In genomic region chr9:85425153-85425611, GRCh38 we compare ENCODE assay signal across 8 cellular contexts.
DNase-seq lines count a peak whose midpoint lies in the region; ATAC-seq, FAIRE-seq and TF ChIP-seq lines count a peak whose summit lies in the region.

No MANE protein-coding gene starts in this region.

- H3K9me3 ChIP-seq in endothelial cell of umbilical vein (replicated peaks; ENCODE audit: control insufficient read depth, insufficient read depth, low read length): no peaks in the 10 kb centered on the region
- no peaks in the 10 kb centered on the region for H3K9me3 ChIP-seq in mucosa of descending colon

- H3K4me3 ChIP-seq in endothelial cell of umbilical vein (replicated peaks in 1 of 3; ENCODE audit: insufficient read depth in 1 of 3, low read depth in 1 of 3, low read length in 3 of 3) (no peak overlapping the region), mucosa of descending colon (no peak overlapping the region)

- DNase-seq in D341Med (ENCODE audit: low spot score): peak; percentile 83
- DNase-seq in LoVo (ENCODE audit: low spot score): peak; percentile 45
- peak; percentile 18 for DNase-seq in SKM-1 treated with dmso at 0.1 percent for 144 hours (lab: John Stamatoyannopoulos, UW; ENCODE audit: unreplicated experiment)
- DNase-seq in endothelial cell of umbilical vein (ENCODE audit: low read depth, low spot score): peak; percentile 84
- peak in 2 of 3 donors; percentile 55 to 78 for DNase-seq in mucosa of descending colon
- peak in 36 of 49 donors; percentile 3 to 61 (median 27) for DNase-seq in substantia nigra (lab: John Stamatoyannopoulos, UW)
- DNase-seq in middle frontal gyrus (ENCODE audit: extremely low spot score, low spot score): no peak

- intact Hi-C loops in endothelial cell of umbilical vein (cut with micrococcal nuclease): loop anchor here (1.0 to 10.0 kb wide), 8 partner anchors 102 to 1027 kb away; no protein-coding TSS in a partner anchor
- intact Hi-C loops in mucosa of descending colon (cut with DNase I, micrococcal nuclease): loop anchor here in 1 of 2 donors (5.0 kb wide), 1 partner anchor 1028 kb away; no protein-coding TSS in a partner anchor

- no peak for TF ChIP-seq POLR2A in endothelial cell of umbilical vein (IDR thresholded peaks at IDR 0.05; ENCODE audit: low read depth, low read length)

- ATAC-seq in GM19463 (IDR thresholded peaks at IDR 0.05; ENCODE audit: unreplicated experiment) (peak; percentile 56), mucosa of descending colon (peak; percentile 76)

- H3K27me3 ChIP-seq in endothelial cell of umbilical vein (ENCODE audit: control insufficient read depth in 2 of 2, insufficient read depth in 2 of 2, low read length in 2 of 2): no peaks in the 10 kb centered on the region

- peaks cover 26% of the 10 kb centered on the region for H3K4me1 ChIP-seq in endothelial cell of umbilical vein (ENCODE audit: control insufficient read depth, extremely low read depth, insufficient read depth, low read length)
- no peaks in the 10 kb centered on the region for H3K4me1 ChIP-seq in mucosa of descending colon (ENCODE audit: low read depth)

- H2AFZ ChIP-seq in endothelial cell of umbilical vein (ENCODE audit: low read depth, low read length): peak overlapping the region; percentile 60

- no peak overlapping the region for H3K27ac ChIP-seq in endothelial cell of umbilical vein (ENCODE audit: insufficient read depth, low read depth, low read length)
- H3K27ac ChIP-seq in substantia nigra (ENCODE audit: low read depth, low read length, poor library complexity, severe bottlenecking): no peak overlapping the region

- no peaks in the 10 kb centered on the region for H3K79me2 ChIP-seq in endothelial cell of umbilical vein (ENCODE audit: control insufficient read depth, insufficient read depth, low read length)

- TF ChIP-seq CTCF in endothelial cell of umbilical vein (IDR thresholded peaks at IDR 0.05; ENCODE audit: extremely low read depth in 1 of 2, insufficient read depth in 1 of 2, low read depth in 1 of 2, low read length in 2 of 2) (peak; percentile 74 to 78), mucosa of descending colon (IDR thresholded peaks at IDR 0.05) (peak; percentile 15)

- no peak overlapping the region for H3K9ac ChIP-seq in endothelial cell of umbilical vein (replicated peaks; ENCODE audit: extremely low read depth, insufficient read depth, low read length)

- no peaks in the 10 kb centered on the region for H3K36me3 ChIP-seq in endothelial cell of umbilical vein (ENCODE audit: control insufficient read depth in 2 of 2, extremely low read depth in 1 of 2, insufficient read depth in 2 of 2, low read length in 2 of 2)
- H3K36me3 ChIP-seq in mucosa of descending colon (ENCODE audit: low read depth): no peaks in the 10 kb centered on the region

- FAIRE-seq in endothelial cell of umbilical vein (lab: Jason Lieb, UNC): peak; percentile 93

- CTCF ChIA-PET in endothelial cell of umbilical vein (lab: Charles Lee): interaction anchor here (0.6 to 3.0 kb wide), 29 partner anchors 9 to 1030 kb away, joined by 3 to 43 read pairs (median 4); partner anchors contain the start of gene NTRK2

- H3K9me1 ChIP-seq in endothelial cell of umbilical vein (replicated peaks; ENCODE audit: control insufficient read depth, extremely low read depth, insufficient read depth, low read length): no peaks in the 10 kb centered on the region

- dilution Hi-C loops in endothelial cell of umbilical vein (cut with MboI; ENCODE audit: extremely low pct_ligation_motif_present, low sequenced_read_pairs): no loop called here

- POLR2A ChIA-PET in endothelial cell of umbilical vein (lab: Charles Lee): no interaction called here

- H4K20me1 ChIP-seq in endothelial cell of umbilical vein (replicated peaks; ENCODE audit: control insufficient read depth, extremely low read depth, insufficient read depth, low read length): no peaks in the 10 kb centered on the region

- H3K4me2 ChIP-seq in endothelial cell of umbilical vein (ENCODE audit: insufficient read depth, low read length): peak overlapping the region; percentile 30

- BruUV-seq in endothelial cell of umbilical vein (replicated peaks; lab: Mats Ljungman, UMichigan): no TSS peak

TF ChIP-seq in endothelial cell of umbilical vein, 7 proteins besides CTCF, POLR2A, EP300 and RAD21:
- TF ChIP-seq EZH2 (IDR thresholded peaks at IDR 0.05; ENCODE audit: borderline replicate concordance, low read depth, low read length, severe bottlenecking) (no peak), MYC (IDR thresholded peaks at IDR 0.05; ENCODE audit: low read depth, low read length) (no peak), POLR2AphosphoS5 (IDR thresholded peaks at IDR 0.05; ENCODE audit: insufficient read depth, low read depth, low read length) (peak; percentile 50), JUN (IDR thresholded peaks at IDR 0.05; ENCODE audit: borderline replicate concordance, insufficient read depth, insufficient read length, low read depth) (peak; percentile 43), GATA2 (IDR thresholded peaks at IDR 0.05; ENCODE audit: insufficient read depth, insufficient read length, low read depth, low read length) (peak; percentile 38), FOS (IDR thresholded peaks at IDR 0.05; ENCODE audit: borderline replicate concordance, insufficient read depth, low read length) (peak; percentile 60), MAX (IDR thresholded peaks at IDR 0.05; ENCODE audit: insufficient read depth, insufficient read length) (no peak)
TF ChIP-seq in endothelial cell of umbilical vein: peak in this region for 4.
